ENCODE assay signal across 17 cellular contexts in the genomic region with DNA sequence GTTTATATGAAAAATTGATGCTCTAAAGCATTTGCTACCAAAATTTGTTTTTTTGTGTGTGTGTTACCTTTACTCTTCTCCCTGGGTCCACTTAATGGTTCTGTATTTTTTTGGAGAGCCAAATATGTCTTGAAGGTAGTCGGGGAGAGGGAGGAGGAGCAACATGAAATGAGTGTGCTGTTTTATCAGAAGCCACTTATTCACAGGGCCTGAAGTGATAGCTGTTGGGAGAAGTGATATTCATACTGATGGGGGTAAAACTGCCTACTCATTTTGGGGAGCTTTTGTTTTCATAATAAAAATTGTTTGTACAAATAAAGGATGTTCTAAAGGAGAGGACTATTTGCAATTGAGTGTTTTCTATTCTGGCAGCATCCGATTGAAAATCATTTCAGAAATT.
"Had no signal": no experiment of that assay in that cellular context is flagged by ENCODE, and none has a peak within 500 bp of the region (broad histone marks: within the 10 kb centered on the region; RNA-seq: fewer than 3 reads in every experiment).

No MANE protein-coding gene starts in this region.

- DNase-seq: activated B cell treated with CpG ODN at 0.5 μM for 24 hours; activated CD4-positive, alpha-beta T cell treated with anti-CD3 and anti-CD28 coated beads, Interleukin-2, amount 50 U/mL, for 1 hour; activated CD8-positive, alpha-beta memory T cell treated with anti-CD3 and anti-CD28 coated beads for 24 hours; activated naive CD4-positive, alpha-beta T cell; activated naive CD8-positive, alpha-beta T cell treated with anti-CD3 and anti-CD28 coated beads, Interleukin-2, amount 50 U/mL, for 24 hours; aorta; dermis blood vessel endothelial cell; endodermal cell; left colon; stimulated activated CD4-positive, alpha-beta T cell treated with anti-CD3 and anti-CD28 coated beads, Interleukin-4, amount 100 ng/mL, for 1 hour; stimulated activated naive CD4-positive, alpha-beta T cell; T-helper 17 cell; tibial artery had no signal

- FAIRE-seq: islet of Langerhans had no signal

- H3K27me3 Mint-ChIP-seq: activated B cell treated with CpG ODN at 0.5 μM for 24 hours; activated naive CD8-positive, alpha-beta T cell treated with anti-CD3 and anti-CD28 coated beads, Interleukin-2, amount 50 U/mL, for 24 hours; T-helper 17 cell had no signal

- H3K27ac Mint-ChIP-seq: activated B cell treated with CpG ODN at 0.5 μM for 24 hours; activated naive CD8-positive, alpha-beta T cell treated with anti-CD3 and anti-CD28 coated beads, Interleukin-2, amount 50 U/mL, for 24 hours; activated T-helper 1 cell treated with anti-CD3 and anti-CD28 coated beads, Interleukin-12 subunit alpha, Interleukin-12 subunit beta, Interleukin-2, Interleukin-4 antibody, amounts not matched to agents 30 ng/mL and 10 ng/mL and 1 ng/mL, durations not matched to agents 14 hours and 24 hours and 36 hours; endodermal cell; mesothelial cell of epicardium; T-helper 17 cell had no signal

- H3K4me3 ChIP-seq: lung, tibial artery had no signal

- H3K27me3 ChIP-seq: tibial artery had no signal

- H3K4me3 Mint-ChIP-seq: activated B cell treated with CpG ODN at 0.5 μM for 24 hours; activated naive CD8-positive, alpha-beta T cell treated with anti-CD3 and anti-CD28 coated beads, Interleukin-2, amount 50 U/mL, for 24 hours; activated T-helper 1 cell treated with anti-CD3 and anti-CD28 coated beads, Interleukin-12 subunit alpha, Interleukin-12 subunit beta, Interleukin-2, Interleukin-4 antibody, amounts not matched to agents 30 ng/mL and 10 ng/mL and 1 ng/mL, durations not matched to agents 14 hours and 24 hours and 36 hours; endodermal cell; mesothelial cell of epicardium; T-helper 17 cell had no signal
